ENCODE assay signal across 1 cellular context in the genomic region with DNA sequence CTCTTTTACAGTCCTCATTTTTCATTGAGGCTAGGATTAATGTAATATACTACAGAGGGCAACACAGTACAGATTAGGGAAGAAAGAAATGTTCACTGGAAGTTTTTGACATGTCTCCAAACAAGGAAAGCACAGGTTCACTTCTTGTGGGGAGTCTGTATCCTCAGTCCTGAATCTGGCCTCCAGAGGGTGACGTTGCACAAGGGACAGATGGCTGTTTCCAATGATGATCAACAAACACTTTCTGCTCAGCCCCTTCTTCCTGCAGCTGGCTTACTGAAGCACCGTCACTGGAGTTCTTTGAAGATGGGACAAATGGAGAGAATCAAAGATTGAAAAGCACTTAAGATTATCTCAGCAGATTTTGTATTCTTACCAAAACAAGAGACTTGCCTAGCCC.
TF ChIP-seq lines count a peak whose summit lies in the region.

No MANE protein-coding gene starts in this region.

TF ChIP-seq in HepG2, 621 proteins besides CTCF, POLR2A, EP300 and RAD21:
- TF ChIP-seq CREB1 (IDR thresholded peaks at IDR 0.05), result 0 out of 2 replicates have a peak, but pooled peaks have one; percentile 11
- no peak for TF ChIP-seq CREB1 (CRISPR knock-in tag; IDR thresholded peaks at IDR 0.05)
- TF ChIP-seq MZF1 (CRISPR knock-in tag; IDR thresholded peaks at IDR 0.05; ENCODE audit: borderline replicate concordance), result no peak
- TF ChIP-seq ZNF747 (CRISPR knock-in tag; IDR thresholded peaks at IDR 0.05; ENCODE audit: borderline replicate concordance), result no peak
- TF ChIP-seq, protein P1, sequence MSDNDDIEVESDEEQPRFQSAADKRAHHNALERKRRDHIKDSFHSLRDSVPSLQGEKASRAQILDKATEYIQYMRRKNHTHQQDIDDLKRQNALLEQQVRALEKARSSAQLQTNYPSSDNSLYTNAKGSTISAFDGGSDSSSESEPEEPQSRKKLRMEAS (IDR thresholded peaks at IDR 0.05), result no peak
- no peak for TF ChIP-seq TCF7L2 (IDR thresholded peaks at IDR 0.05; ENCODE audit: low read depth, low read length)
- TF ChIP-seq ZNF326 (CRISPR knock-in tag; IDR thresholded peaks at IDR 0.05; ENCODE audit: borderline replicate concordance), result no peak
- TF ChIP-seq, protein P2, sequence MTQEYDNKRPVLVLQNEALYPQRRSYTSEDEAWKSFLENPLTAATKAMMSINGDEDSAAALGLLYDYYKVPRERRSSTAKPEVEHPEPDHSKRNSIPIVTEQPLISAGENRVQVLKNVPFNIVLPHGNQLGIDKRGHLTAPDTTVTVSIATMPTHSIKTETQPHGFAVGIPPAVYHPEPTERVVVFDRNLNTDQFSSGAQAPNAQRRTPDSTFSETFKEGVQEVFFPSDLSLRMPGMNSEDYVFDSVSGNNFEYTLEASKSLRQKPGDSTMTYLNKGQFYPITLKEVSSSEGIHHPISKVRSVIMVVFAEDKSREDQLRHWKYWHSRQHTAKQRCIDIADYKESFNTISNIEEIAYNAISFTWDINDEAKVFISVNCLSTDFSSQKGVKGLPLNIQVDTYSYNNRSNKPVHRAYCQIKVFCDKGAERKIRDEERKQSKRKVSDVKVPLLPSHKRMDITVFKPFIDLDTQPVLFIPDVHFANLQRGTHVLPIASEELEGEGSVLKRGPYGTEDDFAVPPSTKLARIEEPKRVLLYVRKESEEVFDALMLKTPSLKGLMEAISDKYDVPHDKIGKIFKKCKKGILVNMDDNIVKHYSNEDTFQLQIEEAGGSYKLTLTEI (CRISPR knock-in tag; conservative IDR thresholded peaks at IDR 0.05), result no peak
